In genomic region chr5:77974576-77974975, GRCh38 we compare ENCODE assay signal across 5 cellular contexts.
"Had no signal": no experiment of that assay in that cellular context is flagged by ENCODE, and none has a peak within 500 bp of the region (broad histone marks: within the 10 kb centered on the region; RNA-seq: fewer than 3 reads in every experiment).

No MANE protein-coding gene starts in this region.

- FAIRE-seq: G401.6, GM12878, GM18507 had no signal

- DNase-seq: GDM1, GF-D8 had no signal

- ATAC-seq: GM12878 had no signal

- H3K4me3 ChIP-seq: GM12878 had no signal
